In the genomic region with DNA sequence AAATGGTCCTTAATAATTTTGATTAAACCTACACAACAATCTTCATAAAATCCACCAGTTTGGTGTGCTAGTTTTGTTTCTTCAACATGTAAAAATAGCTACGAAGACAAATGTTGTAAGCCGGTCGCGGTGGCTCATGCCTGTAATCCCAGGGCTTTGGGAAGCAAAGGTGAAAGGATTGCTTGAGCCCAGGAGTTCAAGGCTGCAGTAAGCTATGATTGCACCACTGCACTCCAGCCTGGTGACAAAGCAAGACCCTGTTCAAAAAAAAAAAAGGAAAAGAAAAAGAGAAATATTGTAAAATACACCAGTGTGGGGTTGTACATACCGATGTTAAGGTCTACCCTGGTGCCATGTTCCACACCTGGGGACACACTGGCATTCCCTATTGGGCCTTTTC, we compare ENCODE assay signal across 18 cellular contexts.
"Had no signal": no experiment of that assay in that cellular context is flagged by ENCODE, and none has a peak within 500 bp of the region (broad histone marks: within the 10 kb centered on the region; RNA-seq: fewer than 3 reads in every experiment).

No MANE protein-coding gene starts in this region.

- H3K36me3 ChIP-seq: colonic mucosa, heart left ventricle, right atrium auricular region, upper lobe of left lung, uterus had no signal

- H3K4me1 ChIP-seq: colonic mucosa, right atrium auricular region had no signal

- FAIRE-seq: endothelial cell of umbilical vein, small intestine had no signal

- DNase-seq: colonic mucosa; dermis blood vessel endothelial cell; effector CD4-positive, alpha-beta T cell; endodermal cell; erythroblast; foreskin keratinocyte; heart left ventricle; hippocampal formation; left colon; mammary epithelial cell; naive thymus-derived CD4-positive, alpha-beta T cell; small intestine; stimulated activated CD4-positive, alpha-beta T cell treated with anti-CD3 and anti-CD28 coated beads, Interleukin-12 subunit alpha, Interleukin-12 subunit beta, amount 100 ng/mL, for 4 hours; stimulated activated naive CD4-positive, alpha-beta T cell treated with Interleukin-2 at 50 U/mL for 16 hours; uterus had no signal

- H3K27me3 ChIP-seq: colonic mucosa, foreskin keratinocyte, heart left ventricle, right atrium auricular region, upper lobe of left lung, uterus had no signal

- H3K27ac ChIP-seq: foreskin keratinocyte, right atrium auricular region, upper lobe of left lung, uterus had no signal

- H3K9me3 ChIP-seq: colonic mucosa, heart left ventricle, right atrium auricular region, upper lobe of left lung, uterus had no signal

- H3K4me3 ChIP-seq: colonic mucosa, heart left ventricle, right atrium auricular region, upper lobe of left lung, uterus had no signal

- ATAC-seq: foreskin keratinocyte; heart left ventricle; left colon; naive thymus-derived CD4-positive, alpha-beta T cell had no signal
